1 cellular context compared by ENCODE assay signal in the genomic region with DNA sequence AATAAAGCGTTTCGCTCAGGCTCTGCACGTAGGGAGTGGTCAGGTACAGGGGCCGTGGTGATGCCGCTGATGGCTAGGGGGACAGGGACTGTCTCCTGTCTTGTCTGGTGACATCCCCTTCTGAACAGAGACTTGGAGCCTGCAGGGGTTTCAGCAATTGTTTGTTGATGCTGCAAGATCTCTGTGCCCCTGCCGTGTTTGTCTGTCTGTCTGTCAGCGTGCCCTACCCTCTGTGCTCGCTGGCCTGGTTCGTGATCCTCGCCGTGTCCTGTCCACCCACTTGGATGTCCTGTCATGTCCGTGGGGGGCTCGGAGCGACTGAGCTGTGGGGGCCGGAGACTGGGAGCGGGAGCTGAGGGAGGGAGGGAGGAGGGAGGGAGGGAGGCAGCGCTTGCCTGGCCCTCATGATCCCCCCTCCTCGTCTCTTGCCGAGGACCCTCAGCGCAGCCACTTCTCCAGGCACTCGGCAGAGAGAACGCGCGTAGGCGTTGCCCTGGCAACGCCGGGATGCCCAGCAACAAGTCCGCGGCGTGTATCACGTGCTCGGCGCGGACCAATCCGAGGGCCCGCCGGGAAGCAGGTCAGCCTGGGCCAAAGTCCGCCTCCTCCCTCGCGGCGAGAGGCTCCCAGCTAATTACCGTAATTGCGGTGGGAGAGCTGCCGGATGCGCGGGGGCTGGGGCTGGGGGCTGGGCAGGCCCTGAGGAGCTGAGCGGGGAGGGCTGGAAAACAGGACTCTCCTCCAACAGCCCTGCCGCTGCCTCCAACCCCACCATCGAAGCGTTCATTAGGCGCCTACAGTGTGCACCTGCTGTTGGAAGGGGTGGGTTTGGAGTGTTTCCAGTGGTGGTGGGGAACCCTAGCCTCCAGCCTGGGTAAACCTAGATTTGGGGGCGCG.
TF ChIP-seq lines count a peak whose summit lies in the region.

No MANE protein-coding gene starts in this region.

TF ChIP-seq in HepG2, 621 proteins besides CTCF, POLR2A, EP300 and RAD21 (continues in another document):
- TF ChIP-seq MIER2 (CRISPR knock-in tag; IDR thresholded peaks at IDR 0.05) (peak; percentile 90), PITX1 (CRISPR knock-in tag; IDR thresholded peaks at IDR 0.05) (peak; percentile 78; the same call in 1 of the 2 replicates), CBX1 (IDR thresholded peaks at IDR 0.05; ENCODE audit: low read depth) (peak; percentile 61), ZNF234 (CRISPR knock-in tag; conservative IDR thresholded peaks at IDR 0.05) (no peak), CENPT (CRISPR knock-in tag; IDR thresholded peaks at IDR 0.05; ENCODE audit: low read depth) (no peak), CREM (IDR thresholded peaks at IDR 0.05) (peak; percentile 39; the same call in 1 of the 2 replicates), CREM (CRISPR knock-in tag; IDR thresholded peaks at IDR 0.05) (no peak), PHF21A (CRISPR knock-in tag; IDR thresholded peaks at IDR 0.05) (peak; percentile 60; the same call in 1 of the 2 replicates), REPIN1 (CRISPR knock-in tag; IDR thresholded peaks at IDR 0.05; ENCODE audit: borderline replicate concordance, low read depth) (no peak), NFATC3 (CRISPR knock-in tag; IDR thresholded peaks at IDR 0.05) (no peak), FOXJ3 (CRISPR knock-in tag; IDR thresholded peaks at IDR 0.05; ENCODE audit: borderline replicate concordance) (no peak), YY1 (IDR thresholded peaks at IDR 0.05; ENCODE audit: insufficient read depth, insufficient replicate concordance, low read depth, low read length) (peak; percentile 81), KDM2A (CRISPR knock-in tag; IDR thresholded peaks at IDR 0.05; ENCODE audit: borderline replicate concordance, low read depth) (peak; percentile 60; the same call in 1 of the 2 replicates), RBM39 (IDR thresholded peaks at IDR 0.05; ENCODE audit: low read depth, low read length, poor library complexity, severe bottlenecking) (no peak), ZFP41 (CRISPR knock-in tag; IDR thresholded peaks at IDR 0.05; ENCODE audit: borderline replicate concordance) (no peak), ZNF563 (CRISPR knock-in tag; IDR thresholded peaks at IDR 0.05) (no peak), CBX2 (IDR thresholded peaks at IDR 0.05; ENCODE audit: low read depth, low read length) (no peak), CBX2 (CRISPR knock-in tag; IDR thresholded peaks at IDR 0.05; ENCODE audit: low read depth) (no peak), ZNF577 (CRISPR knock-in tag; IDR thresholded peaks at IDR 0.05; ENCODE audit: borderline replicate concordance, low read depth) (no peak), ZNF644 (CRISPR knock-in tag; IDR thresholded peaks at IDR 0.05; ENCODE audit: low read depth) (no peak), KLF6 (CRISPR knock-in tag; IDR thresholded peaks at IDR 0.05) (0 out of 2 replicates have a peak, but pooled peaks have one; percentile 13), RXRB (CRISPR knock-in tag; IDR thresholded peaks at IDR 0.05; ENCODE audit: borderline replicate concordance) (peak; percentile 43; the same call in 1 of the 2 replicates), ZNF230 (CRISPR knock-in tag; IDR thresholded peaks at IDR 0.05) (no peak), ZNF543 (CRISPR knock-in tag; IDR thresholded peaks at IDR 0.05) (0 out of 2 replicates have a peak, but pooled peaks have one; percentile 39), ZBTB8A (CRISPR knock-in tag; IDR thresholded peaks at IDR 0.05; ENCODE audit: borderline replicate concordance, low read depth) (no peak), ZBTB1 (CRISPR knock-in tag; IDR thresholded peaks at IDR 0.05; ENCODE audit: borderline replicate concordance) (no peak), CHD2 (IDR thresholded peaks at IDR 0.05; ENCODE audit: low read depth, low read length) (no peak), SMARCE1 (IDR thresholded peaks at IDR 0.05; ENCODE audit: borderline replicate concordance) (no peak), FOXP1 (IDR thresholded peaks at IDR 0.05) (no peak), FOXP1 (CRISPR knock-in tag; IDR thresholded peaks at IDR 0.05) (peak; percentile 40), ZNF572 (CRISPR knock-in tag; IDR thresholded peaks at IDR 0.05) (no peak), ZNF274 (CRISPR knock-in tag; IDR thresholded peaks at IDR 0.05) (0 out of 2 replicates have a peak, but pooled peaks have one; percentile 77), ZNF124 (CRISPR knock-in tag; IDR thresholded peaks at IDR 0.05) (no peak), ZNF567 (CRISPR knock-in tag; IDR thresholded peaks at IDR 0.05; ENCODE audit: borderline replicate concordance) (no peak), ZSCAN9 (CRISPR knock-in tag; IDR thresholded peaks at IDR 0.05; ENCODE audit: borderline replicate concordance) (0 out of 2 replicates have a peak, but pooled peaks have one; percentile 41)
- TF ChIP-seq, protein P1, sequence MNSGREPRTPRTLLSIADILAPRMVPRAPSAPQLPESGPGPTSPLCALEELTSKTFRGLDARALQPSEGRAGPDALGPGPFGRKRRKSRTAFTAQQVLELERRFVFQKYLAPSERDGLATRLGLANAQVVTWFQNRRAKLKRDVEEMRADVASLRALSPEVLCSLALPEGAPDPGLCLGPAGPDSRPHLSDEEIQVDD (CRISPR knock-in tag; IDR thresholded peaks at IDR 0.05; ENCODE audit: borderline replicate concordance), result no peak
- TF ChIP-seq, protein P2, sequence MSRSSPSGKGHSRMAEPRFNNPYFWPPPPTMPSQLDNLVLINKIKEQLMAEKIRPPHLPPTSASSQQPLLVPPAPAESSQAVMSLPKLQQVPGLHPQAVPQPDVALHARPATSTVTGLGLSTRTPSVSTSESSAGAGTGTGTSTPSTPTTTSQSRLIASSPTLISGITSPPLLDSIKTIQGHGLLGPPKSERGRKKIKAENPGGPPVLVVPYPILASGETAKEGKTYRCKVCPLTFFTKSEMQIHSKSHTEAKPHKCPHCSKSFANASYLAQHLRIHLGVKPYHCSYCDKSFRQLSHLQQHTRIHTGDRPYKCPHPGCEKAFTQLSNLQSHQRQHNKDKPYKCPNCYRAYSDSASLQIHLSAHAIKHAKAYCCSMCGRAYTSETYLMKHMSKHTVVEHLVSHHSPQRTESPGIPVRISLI (CRISPR knock-in tag; IDR thresholded peaks at IDR 0.05; ENCODE audit: borderline replicate concordance), result no peak
- TF ChIP-seq, protein P3, sequence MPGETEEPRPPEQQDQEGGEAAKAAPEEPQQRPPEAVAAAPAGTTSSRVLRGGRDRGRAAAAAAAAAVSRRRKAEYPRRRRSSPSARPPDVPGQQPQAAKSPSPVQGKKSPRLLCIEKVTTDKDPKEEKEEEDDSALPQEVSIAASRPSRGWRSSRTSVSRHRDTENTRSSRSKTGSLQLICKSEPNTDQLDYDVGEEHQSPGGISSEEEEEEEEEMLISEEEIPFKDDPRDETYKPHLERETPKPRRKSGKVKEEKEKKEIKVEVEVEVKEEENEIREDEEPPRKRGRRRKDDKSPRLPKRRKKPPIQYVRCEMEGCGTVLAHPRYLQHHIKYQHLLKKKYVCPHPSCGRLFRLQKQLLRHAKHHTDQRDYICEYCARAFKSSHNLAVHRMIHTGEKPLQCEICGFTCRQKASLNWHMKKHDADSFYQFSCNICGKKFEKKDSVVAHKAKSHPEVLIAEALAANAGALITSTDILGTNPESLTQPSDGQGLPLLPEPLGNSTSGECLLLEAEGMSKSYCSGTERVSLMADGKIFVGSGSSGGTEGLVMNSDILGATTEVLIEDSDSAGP (CRISPR knock-in tag; IDR thresholded peaks at IDR 0.05; ENCODE audit: borderline replicate concordance), result peak; percentile 69
- TF ChIP-seq, protein P4, sequence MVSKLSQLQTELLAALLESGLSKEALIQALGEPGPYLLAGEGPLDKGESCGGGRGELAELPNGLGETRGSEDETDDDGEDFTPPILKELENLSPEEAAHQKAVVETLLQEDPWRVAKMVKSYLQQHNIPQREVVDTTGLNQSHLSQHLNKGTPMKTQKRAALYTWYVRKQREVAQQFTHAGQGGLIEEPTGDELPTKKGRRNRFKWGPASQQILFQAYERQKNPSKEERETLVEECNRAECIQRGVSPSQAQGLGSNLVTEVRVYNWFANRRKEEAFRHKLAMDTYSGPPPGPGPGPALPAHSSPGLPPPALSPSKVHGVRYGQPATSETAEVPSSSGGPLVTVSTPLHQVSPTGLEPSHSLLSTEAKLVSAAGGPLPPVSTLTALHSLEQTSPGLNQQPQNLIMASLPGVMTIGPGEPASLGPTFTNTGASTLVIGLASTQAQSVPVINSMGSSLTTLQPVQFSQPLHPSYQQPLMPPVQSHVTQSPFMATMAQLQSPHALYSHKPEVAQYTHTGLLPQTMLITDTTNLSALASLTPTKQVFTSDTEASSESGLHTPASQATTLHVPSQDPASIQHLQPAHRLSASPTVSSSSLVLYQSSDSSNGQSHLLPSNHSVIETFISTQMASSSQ (IDR thresholded peaks at IDR 0.05; ENCODE audit: low read depth), result no peak
- TF ChIP-seq, protein P4 (CRISPR knock-in tag; IDR thresholded peaks at IDR 0.05; ENCODE audit: borderline replicate concordance), result peak; percentile 56; the same call in 1 of the 2 replicates
- TF ChIP-seq, protein P5, sequence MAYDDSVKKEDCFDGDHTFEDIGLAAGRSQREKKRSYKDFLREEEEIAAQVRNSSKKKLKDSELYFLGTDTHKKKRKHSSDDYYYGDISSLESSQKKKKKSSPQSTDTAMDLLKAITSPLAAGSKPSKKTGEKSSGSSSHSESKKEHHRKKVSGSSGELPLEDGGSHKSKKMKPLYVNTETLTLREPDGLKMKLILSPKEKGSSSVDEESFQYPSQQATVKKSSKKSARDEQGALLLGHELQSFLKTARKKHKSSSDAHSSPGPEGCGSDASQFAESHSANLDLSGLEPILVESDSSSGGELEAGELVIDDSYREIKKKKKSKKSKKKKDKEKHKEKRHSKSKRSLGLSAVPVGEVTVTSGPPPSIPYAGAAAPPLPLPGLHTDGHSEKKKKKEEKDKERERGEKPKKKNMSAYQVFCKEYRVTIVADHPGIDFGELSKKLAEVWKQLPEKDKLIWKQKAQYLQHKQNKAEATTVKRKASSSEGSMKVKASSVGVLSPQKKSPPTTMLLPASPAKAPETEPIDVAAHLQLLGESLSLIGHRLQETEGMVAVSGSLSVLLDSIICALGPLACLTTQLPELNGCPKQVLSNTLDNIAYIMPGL (CRISPR knock-in tag; IDR thresholded peaks at IDR 0.05; ENCODE audit: borderline replicate concordance in 1 of 2, low read depth in 1 of 2), result 0 out of 4 replicates have a peak, but pooled peaks of 1 of the 2 experiments have one; percentile 52
- TF ChIP-seq, protein P6, sequence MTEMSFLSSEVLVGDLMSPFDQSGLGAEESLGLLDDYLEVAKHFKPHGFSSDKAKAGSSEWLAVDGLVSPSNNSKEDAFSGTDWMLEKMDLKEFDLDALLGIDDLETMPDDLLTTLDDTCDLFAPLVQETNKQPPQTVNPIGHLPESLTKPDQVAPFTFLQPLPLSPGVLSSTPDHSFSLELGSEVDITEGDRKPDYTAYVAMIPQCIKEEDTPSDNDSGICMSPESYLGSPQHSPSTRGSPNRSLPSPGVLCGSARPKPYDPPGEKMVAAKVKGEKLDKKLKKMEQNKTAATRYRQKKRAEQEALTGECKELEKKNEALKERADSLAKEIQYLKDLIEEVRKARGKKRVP (CRISPR knock-in tag; IDR thresholded peaks at IDR 0.05), result no peak
- TF ChIP-seq, protein P7, sequence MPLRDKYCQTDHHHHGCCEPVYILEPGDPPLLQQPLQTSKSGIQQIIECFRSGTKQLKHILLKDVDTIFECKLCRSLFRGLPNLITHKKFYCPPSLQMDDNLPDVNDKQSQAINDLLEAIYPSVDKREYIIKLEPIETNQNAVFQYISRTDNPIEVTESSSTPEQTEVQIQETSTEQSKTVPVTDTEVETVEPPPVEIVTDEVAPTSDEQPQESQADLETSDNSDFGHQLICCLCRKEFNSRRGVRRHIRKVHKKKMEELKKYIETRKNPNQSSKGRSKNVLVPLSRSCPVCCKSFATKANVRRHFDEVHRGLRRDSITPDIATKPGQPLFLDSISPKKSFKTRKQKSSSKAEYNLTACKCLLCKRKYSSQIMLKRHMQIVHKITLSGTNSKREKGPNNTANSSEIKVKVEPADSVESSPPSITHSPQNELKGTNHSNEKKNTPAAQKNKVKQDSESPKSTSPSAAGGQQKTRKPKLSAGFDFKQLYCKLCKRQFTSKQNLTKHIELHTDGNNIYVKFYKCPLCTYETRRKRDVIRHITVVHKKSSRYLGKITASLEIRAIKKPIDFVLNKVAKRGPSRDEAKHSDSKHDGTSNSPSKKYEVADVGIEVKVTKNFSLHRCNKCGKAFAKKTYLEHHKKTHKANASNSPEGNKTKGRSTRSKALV (CRISPR knock-in tag; IDR thresholded peaks at IDR 0.05), result no peak
- TF ChIP-seq, protein P8, sequence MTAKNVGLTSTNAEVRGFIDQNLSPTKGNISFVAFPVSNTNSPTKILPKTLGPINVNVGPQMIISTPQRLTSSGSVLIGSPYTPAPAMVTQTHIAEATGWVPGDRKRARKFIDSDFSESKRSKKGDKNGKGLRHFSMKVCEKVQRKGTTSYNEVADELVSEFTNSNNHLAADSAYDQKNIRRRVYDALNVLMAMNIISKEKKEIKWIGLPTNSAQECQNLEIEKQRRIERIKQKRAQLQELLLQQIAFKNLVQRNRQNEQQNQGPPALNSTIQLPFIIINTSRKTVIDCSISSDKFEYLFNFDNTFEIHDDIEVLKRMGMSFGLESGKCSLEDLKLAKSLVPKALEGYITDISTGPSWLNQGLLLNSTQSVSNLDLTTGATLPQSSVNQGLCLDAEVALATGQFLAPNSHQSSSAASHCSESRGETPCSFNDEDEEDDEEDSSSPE (CRISPR knock-in tag; IDR thresholded peaks at IDR 0.05), result peak; percentile 43; the same call in 1 of the 2 replicates
- TF ChIP-seq, protein P9, sequence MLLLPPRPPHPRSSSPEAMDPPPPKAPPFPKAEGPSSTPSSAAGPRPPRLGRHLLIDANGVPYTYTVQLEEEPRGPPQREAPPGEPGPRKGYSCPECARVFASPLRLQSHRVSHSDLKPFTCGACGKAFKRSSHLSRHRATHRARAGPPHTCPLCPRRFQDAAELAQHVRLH (CRISPR knock-in tag; IDR thresholded peaks at IDR 0.05; ENCODE audit: borderline replicate concordance, low read depth), result peak; percentile 63
